Comparison of ENCODE assay signal across 7 cellular contexts in the genomic region with DNA sequence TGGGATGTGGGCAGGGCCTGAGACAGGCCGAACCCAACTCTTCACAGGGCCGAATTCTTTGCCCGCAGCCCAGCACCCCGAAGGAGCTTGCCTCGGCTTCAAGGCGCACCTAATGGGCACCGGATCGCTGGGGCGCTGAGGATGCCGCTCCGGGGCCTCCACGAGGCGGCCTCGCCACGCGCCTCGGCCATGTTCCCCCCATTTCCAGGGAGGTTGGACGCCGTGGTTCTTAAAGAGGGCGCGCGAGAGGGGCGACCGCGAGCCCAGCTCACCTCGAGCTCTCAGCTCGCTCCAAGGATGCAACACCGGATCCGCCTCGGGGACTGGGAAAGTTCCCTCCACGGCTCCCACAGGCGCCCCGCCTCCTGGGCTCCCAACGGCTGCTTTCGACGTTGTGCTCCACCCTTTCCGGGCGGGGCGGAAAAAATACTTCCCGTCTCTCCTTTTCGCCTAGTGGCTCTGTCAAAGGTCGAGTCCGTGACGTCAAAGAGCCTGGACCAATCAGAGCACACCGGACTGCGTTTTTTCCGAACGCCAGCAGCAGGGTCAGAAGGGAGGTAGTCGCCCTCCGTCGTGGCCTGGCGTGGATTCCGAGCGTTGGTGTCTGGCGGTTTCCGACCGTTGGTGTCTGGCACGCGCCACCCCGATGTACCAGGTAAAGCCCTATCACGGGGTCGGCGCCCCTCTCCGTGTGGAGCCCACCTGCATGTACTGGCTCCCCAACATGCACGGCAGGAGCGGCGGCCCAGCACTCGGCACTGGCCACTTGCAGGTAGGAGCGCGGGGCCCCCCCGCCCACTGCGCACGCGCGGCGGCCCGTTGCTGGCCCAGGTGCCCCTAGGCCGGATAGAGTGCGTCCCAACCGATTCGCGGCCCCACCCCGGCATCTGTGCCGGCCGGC.
DNase-seq lines count a peak whose midpoint lies in the region; ATAC-seq and TF ChIP-seq lines count a peak whose summit lies in the region.
"Not testable (repeated sequence)": the region's sequence is repeated elsewhere in the genome, so short reads cannot be mapped to it uniquely, and the experiment has no call there.

No MANE protein-coding gene starts in this region.

- ATAC-seq in GM18508 (IDR thresholded peaks at IDR 0.05; ENCODE audit: insufficient read depth, unreplicated experiment) (peak; percentile 81), HG02981 (IDR thresholded peaks at IDR 0.05; ENCODE audit: unreplicated experiment) (peak; percentile 94)

- TF ChIP-seq CTCF in retinal pigment epithelial cell (conservative IDR thresholded peaks at IDR 0.05; ENCODE audit: low read depth, low read length) = not testable (repeated sequence)

- DNase-seq in NCI-H2029 treated with DMSO at 0.1 percent for 48 hours (lab: John Stamatoyannopoulos, UW) (peak; percentile 71), T1000 (lab: John Stamatoyannopoulos, UW) (peak; percentile 87), astrocyte of the hippocampus (ENCODE audit: low read depth, low spot score) (peak; percentile 93), hippocampal formation (lab: John Stamatoyannopoulos, UW) (peak; percentile 71 to 90), retinal pigment epithelial cell (ENCODE audit: low read depth) (peak; percentile 74)

- peak overlapping the region; percentile 55 for H3K4me3 ChIP-seq in retinal pigment epithelial cell (ENCODE audit: low read length)

Comparison
In these comparisons a context has a peak if more than half of its experiments do, and no peak if none do; other contexts are left out.
1. Peak in every context shown above with its lines: DNase-seq, ATAC-seq and H3K4me3 ChIP-seq.